In the genomic region with DNA sequence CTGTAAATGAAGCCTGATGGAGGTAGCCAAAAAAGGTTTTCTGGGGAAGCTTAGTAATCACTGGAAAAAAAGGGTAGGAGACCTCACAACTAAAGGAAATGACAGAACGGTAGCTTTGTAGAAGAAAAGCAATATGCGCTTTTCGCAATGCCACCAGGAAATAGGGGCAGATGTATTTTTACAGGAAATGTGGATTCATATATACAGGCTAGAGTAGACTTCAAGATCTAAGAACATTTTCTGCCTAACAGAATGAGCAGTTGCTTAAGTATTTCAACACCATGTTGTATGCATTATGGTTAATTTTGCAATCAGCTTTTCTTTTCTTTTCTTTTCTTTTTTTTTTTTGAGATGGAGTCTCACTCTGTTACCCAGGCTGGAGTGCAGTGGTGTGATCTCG, we compare ENCODE assay signal across 1 cellular context.
TF ChIP-seq lines count a peak whose summit lies in the region.

No MANE protein-coding gene starts in this region.

TF ChIP-seq in HepG2, 621 proteins besides CTCF, POLR2A, EP300 and RAD21 (continued from another document):
- TF ChIP-seq, protein P1, sequence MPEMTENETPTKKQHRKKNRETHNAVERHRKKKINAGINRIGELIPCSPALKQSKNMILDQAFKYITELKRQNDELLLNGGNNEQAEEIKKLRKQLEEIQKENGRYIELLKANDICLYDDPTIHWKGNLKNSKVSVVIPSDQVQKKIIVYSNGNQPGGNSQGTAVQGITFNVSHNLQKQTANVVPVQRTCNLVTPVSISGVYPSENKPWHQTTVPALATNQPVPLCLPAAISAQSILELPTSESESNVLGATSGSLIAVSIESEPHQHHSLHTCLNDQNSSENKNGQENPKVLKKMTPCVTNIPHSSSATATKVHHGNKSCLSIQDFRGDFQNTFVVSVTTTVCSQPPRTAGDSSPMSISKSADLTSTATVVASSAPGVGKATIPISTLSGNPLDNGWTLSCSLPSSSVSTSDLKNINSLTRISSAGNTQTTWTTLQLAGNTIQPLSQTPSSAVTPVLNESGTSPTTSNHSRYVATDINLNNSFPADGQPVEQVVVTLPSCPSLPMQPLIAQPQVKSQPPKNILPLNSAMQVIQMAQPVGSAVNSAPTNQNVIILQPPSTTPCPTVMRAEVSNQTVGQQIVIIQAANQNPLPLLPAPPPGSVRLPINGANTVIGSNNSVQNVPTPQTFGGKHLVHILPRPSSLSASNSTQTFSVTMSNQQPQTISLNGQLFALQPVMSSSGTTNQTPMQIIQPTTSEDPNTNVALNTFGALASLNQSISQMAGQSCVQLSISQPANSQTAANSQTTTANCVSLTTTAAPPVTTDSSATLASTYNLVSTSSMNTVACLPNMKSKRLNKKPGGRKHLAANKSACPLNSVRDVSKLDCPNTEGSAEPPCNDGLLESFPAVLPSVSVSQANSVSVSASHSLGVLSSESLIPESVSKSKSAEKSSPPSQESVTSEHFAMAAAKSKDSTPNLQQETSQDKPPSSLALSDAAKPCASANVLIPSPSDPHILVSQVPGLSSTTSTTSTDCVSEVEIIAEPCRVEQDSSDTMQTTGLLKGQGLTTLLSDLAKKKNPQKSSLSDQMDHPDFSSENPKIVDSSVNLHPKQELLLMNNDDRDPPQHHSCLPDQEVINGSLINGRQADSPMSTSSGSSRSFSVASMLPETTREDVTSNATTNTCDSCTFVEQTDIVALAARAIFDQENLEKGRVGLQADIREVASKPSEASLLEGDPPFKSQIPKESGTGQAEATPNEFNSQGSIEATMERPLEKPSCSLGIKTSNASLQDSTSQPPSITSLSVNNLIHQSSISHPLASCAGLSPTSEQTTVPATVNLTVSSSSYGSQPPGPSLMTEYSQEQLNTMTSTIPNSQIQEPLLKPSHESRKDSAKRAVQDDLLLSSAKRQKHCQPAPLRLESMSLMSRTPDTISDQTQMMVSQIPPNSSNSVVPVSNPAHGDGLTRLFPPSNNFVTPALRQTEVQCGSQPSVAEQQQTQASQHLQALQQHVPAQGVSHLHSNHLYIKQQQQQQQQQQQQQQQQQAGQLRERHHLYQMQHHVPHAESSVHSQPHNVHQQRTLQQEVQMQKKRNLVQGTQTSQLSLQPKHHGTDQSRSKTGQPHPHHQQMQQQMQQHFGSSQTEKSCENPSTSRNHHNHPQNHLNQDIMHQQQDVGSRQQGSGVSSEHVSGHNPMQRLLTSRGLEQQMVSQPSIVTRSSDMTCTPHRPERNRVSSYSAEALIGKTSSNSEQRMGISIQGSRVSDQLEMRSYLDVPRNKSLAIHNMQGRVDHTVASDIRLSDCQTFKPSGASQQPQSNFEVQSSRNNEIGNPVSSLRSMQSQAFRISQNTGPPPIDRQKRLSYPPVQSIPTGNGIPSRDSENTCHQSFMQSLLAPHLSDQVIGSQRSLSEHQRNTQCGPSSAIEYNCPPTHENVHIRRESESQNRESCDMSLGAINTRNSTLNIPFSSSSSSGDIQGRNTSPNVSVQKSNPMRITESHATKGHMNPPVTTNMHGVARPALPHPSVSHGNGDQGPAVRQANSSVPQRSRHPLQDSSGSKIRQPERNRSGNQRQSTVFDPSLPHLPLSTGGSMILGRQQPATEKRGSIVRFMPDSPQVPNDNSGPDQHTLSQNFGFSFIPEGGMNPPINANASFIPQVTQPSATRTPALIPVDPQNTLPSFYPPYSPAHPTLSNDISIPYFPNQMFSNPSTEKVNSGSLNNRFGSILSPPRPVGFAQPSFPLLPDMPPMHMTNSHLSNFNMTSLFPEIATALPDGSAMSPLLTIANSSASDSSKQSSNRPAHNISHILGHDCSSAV (CRISPR knock-in tag; IDR thresholded peaks at IDR 0.05; ENCODE audit: borderline replicate concordance): no peak
- no peak for TF ChIP-seq MEIS2 (CRISPR knock-in tag; IDR thresholded peaks at IDR 0.05)
